In genomic region chrX:2283111-2283847, GRCh38 we compare ENCODE assay signal across 34 cellular contexts.
DNase-seq lines count a peak whose midpoint lies in the region; ATAC-seq, FAIRE-seq and TF ChIP-seq lines count a peak whose summit lies in the region.
"Had no signal": no experiment of that assay in that cellular context is flagged by ENCODE, and none has a peak within 500 bp of the region (broad histone marks: within the 10 kb centered on the region; RNA-seq: fewer than 3 reads in every experiment).

No MANE protein-coding gene starts in this region.

- BruUV-seq in HCT116 (replicated peaks; lab: Mats Ljungman, UMichigan), result no TSS peak

- H3K4me3 ChIP-seq in A549, result no peak overlapping the region
- no peak overlapping the region for H3K4me3 ChIP-seq in HCT116 (replicated peaks in 1 of 2; ENCODE audit: low read depth in 1 of 2, low read length in 2 of 2)
- no peak overlapping the region for H3K4me3 ChIP-seq in astrocyte of the cerebellum (ENCODE audit: low read depth, low read length)
- H3K4me3 ChIP-seq: dorsolateral prefrontal cortex, HAP-1, smooth muscle cell, thoracic aorta, uterus had no signal

- intact Hi-C loops in HCT116 (cut with micrococcal nuclease), result no loop called here

- RAD21 ChIA-PET in HCT116 (lab: Charles Lee; ENCODE audit: low non-redundant PET in 1 of 2, low total read pairs in 2 of 2, uncharacterized antibody in 2 of 2, unreplicated experiment in 2 of 2), result no interaction called here

- H3K4me2 ChIP-seq in A549 (no peak overlapping the region), HCT116 (ENCODE audit: low read length) (no peak overlapping the region)
- H3K4me2 ChIP-seq: smooth muscle cell had no signal

- peaks cover 10% of the 10 kb centered on the region; the same call in 1 of the 3 replicates for H3K9me3 ChIP-seq in A549
- H3K9me3 ChIP-seq in HCT116 (ENCODE audit: control insufficient read depth in 1 of 2, insufficient read depth in 1 of 2, low read depth in 1 of 2, low read length in 2 of 2), result no peaks in the 10 kb centered on the region
- H3K9me3 ChIP-seq: BE2C, HAP-1, thoracic aorta, uterus had no signal

- no peaks in the 10 kb centered on the region for H3K36me3 ChIP-seq in HCT116 (ENCODE audit: control insufficient read depth in 1 of 2, insufficient read depth in 2 of 2, low read length in 2 of 2)
- H3K36me3 ChIP-seq: BE2C, brain microvascular endothelial cell, HAP-1, thoracic aorta, uterus had no signal

- in situ Hi-C loops in astrocyte of the cerebellum (cut with HindIII; ENCODE audit: low sequenced_read_pairs), result no loop called here

- peaks cover 10 to 12% (median 10%) of the 10 kb centered on the region in 3 donors for H3K4me1 Mint-ChIP-seq in naive B cell
- H3K4me1 Mint-ChIP-seq: nephron progenitor cell had no signal

- no peak overlapping the region for H3K4me3 Mint-ChIP-seq in naive B cell
- H3K4me3 Mint-ChIP-seq: activated CD4-positive, alpha-beta T cell treated with anti-CD3 and anti-CD28 coated beads, Interleukin-2, amount 10 ng/mL, durations not matched to agents 24 days and 14 days; activated T-cell treated with anti-CD3 and anti-CD28 coated beads, Interleukin-2, amount 50 U/mL, for 4 hours; CD8-positive, alpha-beta memory T cell; nephron progenitor cell had no signal

- 0 out of 2 replicates have a peak, but pooled peaks cover 4% of the 10 kb centered on the region for H3K27me3 ChIP-seq in HCT116 (ENCODE audit: insufficient read depth, low read length)
- H3K27me3 ChIP-seq: BE2C, brain microvascular endothelial cell, dorsolateral prefrontal cortex, uterus had no signal

- DNase-seq in A549 (ENCODE audit: low read depth in 1 of 2, low spot score in 1 of 2) (no peak), HCT116 (ENCODE audit: low read depth, low spot score) (no peak), astrocyte of the cerebellum (ENCODE audit: low read depth) (peak; percentile 66), naive B cell (no peak), NOMO-1 treated with dmso at 0.1 percent for 144 hours (lab: John Stamatoyannopoulos, UW; ENCODE audit: unreplicated experiment) (no peak), GM10266 (ENCODE audit: extremely low spot score) (no peak)
- DNase-seq: ACHN; activated CD4-positive, alpha-beta T cell treated with anti-CD3 and anti-CD28 coated beads, Interleukin-2, amount 10 ng/mL, durations not matched to agents 24 days and 14 days; activated gamma-delta T cell treated with Interleukin-2 at 50 U/mL for 16 hours; activated T-cell treated with anti-CD3 and anti-CD28 coated beads, Interleukin-2, amount 50 U/mL, for 4 hours; BE2C; brain microvascular endothelial cell; CD8-positive, alpha-beta memory T cell; dorsolateral prefrontal cortex; hypothalamus; left cardiac atrium; mammary epithelial cell; NCI-H1436 treated with DMSO at 0.1 percent for 48 hours; NCI-H2107; NCI-H345; nephron progenitor cell; right cardiac atrium; SHP77; stimulated activated naive CD4-positive, alpha-beta T cell treated with Interleukin-2 at 50 U/mL for 16 hours; SW 1271; uterus; WERI-Rb-1 had no signal

- ATAC-seq in A549 (peak; percentile 68; a peak in 5 of 6 replicates), HCT116 (peak; percentile 14; the same call in 1 of the 2 replicates), naive B cell (ENCODE audit: low read depth in 2 of 2) (no peak), GM18858 (IDR thresholded peaks at IDR 0.05; ENCODE audit: unreplicated experiment) (no peak), HG02973 (IDR thresholded peaks at IDR 0.05; ENCODE audit: unreplicated experiment) (no peak)
- ATAC-seq: activated T-cell treated with anti-CD3 and anti-CD28 coated beads, Interleukin-2, amount 50 U/mL, for 4 hours had no signal

- no peak for TF ChIP-seq CTCF in A549 (IDR thresholded peaks at IDR 0.05)
- TF ChIP-seq CTCF in HCT116 (IDR thresholded peaks at IDR 0.05 in 2 of 3, conservative IDR thresholded peaks at IDR 0.05 in 1 of 3; ENCODE audit: borderline replicate concordance in 1 of 3, insufficient read depth in 1 of 3, low read depth in 2 of 3, low read length in 2 of 3), result no peak
- TF ChIP-seq CTCF in astrocyte of the cerebellum (IDR thresholded peaks at IDR 0.05; ENCODE audit: low read depth, low read length, missing control alignments), result no peak
- no peak for TF ChIP-seq CTCF in GM10266 (IDR thresholded peaks at IDR 0.05; ENCODE audit: control insufficient read depth, insufficient read depth, low read depth, missing control alignments)

- no peak overlapping the region for H3K27ac ChIP-seq in A549
- no peak overlapping the region for H3K27ac ChIP-seq in HCT116 (ENCODE audit: low read depth, low read length)
- H3K27ac ChIP-seq: brain microvascular endothelial cell, dorsolateral prefrontal cortex, parathyroid adenoma, thoracic aorta, uterus, WERI-Rb-1 had no signal

- POLR2A ChIA-PET in A549 (lab: Yijun Ruan, JAX), result no interaction called here
- POLR2A ChIA-PET in HCT116 (lab: Charles Lee), result no interaction called here

- no peak overlapping the region for H2AFZ ChIP-seq in HCT116 (ENCODE audit: low read depth, low read length, poor library complexity, severe bottlenecking)
- H2AFZ ChIP-seq: parathyroid adenoma had no signal

- WGBS in A549 (ENCODE audit: missing lambda C conversion rate), result 90% methylated on average over 21 of the region's 21 CpGs

- no peaks in the 10 kb centered on the region for H3K27me3 Mint-ChIP-seq in naive B cell
- H3K27me3 Mint-ChIP-seq: activated CD4-positive, alpha-beta T cell treated with anti-CD3 and anti-CD28 coated beads, Interleukin-2, amount 10 ng/mL, durations not matched to agents 24 days and 14 days; CD8-positive, alpha-beta memory T cell had no signal

- H3K9me2 ChIP-seq in HCT116 (ENCODE audit: insufficient read depth), result no peaks in the 10 kb centered on the region

- no peak overlapping the region for H3K9ac ChIP-seq in HCT116 (ENCODE audit: low read length)
- H3K9ac ChIP-seq: parathyroid adenoma had no signal

- H3K4me1 ChIP-seq in A549, result no peaks in the 10 kb centered on the region
- H3K4me1 ChIP-seq in HCT116 (ENCODE audit: control insufficient read depth in 1 of 2, insufficient read depth in 2 of 2, low read length in 2 of 2), result no peaks in the 10 kb centered on the region
- H3K4me1 ChIP-seq: BE2C, HAP-1, parathyroid adenoma, uterus had no signal

- H3K79me2 ChIP-seq in HCT116 (ENCODE audit: insufficient read depth, low read length), result no peaks in the 10 kb centered on the region
- H3K79me2 ChIP-seq: parathyroid adenoma had no signal

- no peaks in the 10 kb centered on the region for H3K9me3 Mint-ChIP-seq in naive B cell

- TF ChIP-seq RAD21 in A549 (conservative IDR thresholded peaks at IDR 0.05 in 1 of 2, IDR thresholded peaks at IDR 0.05 in 1 of 2), result no peak
- TF ChIP-seq RAD21 in HCT116 (IDR thresholded peaks at IDR 0.05; ENCODE audit: low read depth), result no peak

- TF ChIP-seq EP300 in A549 (IDR thresholded peaks at IDR 0.05), result no peak

- TF ChIP-seq POLR2A in A549 (IDR thresholded peaks at IDR 0.05; ENCODE audit: low read length), result no peak
- TF ChIP-seq POLR2A in HCT116 (IDR thresholded peaks at IDR 0.05; ENCODE audit: borderline replicate concordance, extremely low read depth, insufficient read depth, insufficient read length), result no peak

- CTCF ChIA-PET in A549 (lab: Yijun Ruan, JAX), result no interaction called here
- CTCF ChIA-PET in HCT116 (lab: Charles Lee), result no interaction called here

- peaks cover 23 to 26% of the 10 kb centered on the region in 2 donors for H3K36me3 Mint-ChIP-seq in naive B cell

- peak overlapping the region in 5 of 6 donors; percentile 37 to 86 (median 54) for H3K27ac Mint-ChIP-seq in naive B cell
- H3K27ac Mint-ChIP-seq: activated CD4-positive, alpha-beta T cell treated with anti-CD3 and anti-CD28 coated beads, Interleukin-2, amount 10 ng/mL, durations not matched to agents 24 days and 14 days; CD8-positive, alpha-beta memory T cell; nephron progenitor cell had no signal

- FAIRE-seq in A549 (lab: Jason Lieb, UNC), result no peak
- FAIRE-seq: endometrium had no signal

- no peaks in the 10 kb centered on the region for H4K20me1 ChIP-seq in HCT116 (ENCODE audit: insufficient read depth)

TF ChIP-seq in A549, 52 proteins besides CTCF, POLR2A, EP300 and RAD21:
- TF ChIP-seq MAZ (IDR thresholded peaks at IDR 0.05; ENCODE audit: borderline replicate concordance, low read depth, low read length), result no peak
- TF ChIP-seq HOXB5 (CRISPR knock-in tag; IDR thresholded peaks at IDR 0.05), result no peak
- no peak for TF ChIP-seq RFX5 (IDR thresholded peaks at IDR 0.05)
- TF ChIP-seq BHLHE40 (IDR thresholded peaks at IDR 0.05; ENCODE audit: low read depth, low read length), result no peak
- no peak for TF ChIP-seq NPAS2 (CRISPR knock-in tag; IDR thresholded peaks at IDR 0.05; ENCODE audit: borderline replicate concordance)
- no peak for TF ChIP-seq MYC (IDR thresholded peaks at IDR 0.05; ENCODE audit: borderline replicate concordance, low read length)

TF ChIP-seq in HCT116, 20 proteins besides CTCF, POLR2A, EP300 and RAD21:
- TF ChIP-seq FOSL1 (IDR thresholded peaks at IDR 0.05; ENCODE audit: low read depth), result no peak

Comparison
In these comparisons a context has a peak if more than half of its experiments do, and no peak if none do; other contexts are left out.
1. ATAC-seq: peak in A549 (2 of 2) and HCT116 (single experiment); none in naive B cell (0 of 2), GM18858 (single experiment) and HG02973 (single experiment).